In genomic region chr5:171606414-171607024, GRCh38 we compare ENCODE assay signal across 12 cellular contexts.
DNase-seq lines count a peak whose midpoint lies in the region; ATAC-seq, FAIRE-seq and TF ChIP-seq lines count a peak whose summit lies in the region.
"Had no signal": no experiment of that assay in that cellular context is flagged by ENCODE, and none has a peak within 500 bp of the region (broad histone marks: within the 10 kb centered on the region; RNA-seq: fewer than 3 reads in every experiment).

No MANE protein-coding gene starts in this region.

- H3K27ac ChIP-seq in HL-60 (replicated peaks) (no peak overlapping the region), WERI-Rb-1 (no peak overlapping the region), HepG2 (ENCODE audit: extremely low read length, insufficient read depth, low read length) (no peak overlapping the region)
- H3K27ac ChIP-seq: uterus had no signal

- no peak for TF ChIP-seq POLR2A in HepG2 (IDR thresholded peaks at IDR 0.05; ENCODE audit: insufficient read depth in 1 of 2, low read depth in 2 of 2, low read length in 2 of 2)

- no peaks in the 10 kb centered on the region for H3K27me3 ChIP-seq in HL-60 (ENCODE audit: insufficient read depth, poor library complexity, severe bottlenecking)
- H3K27me3 ChIP-seq in WERI-Rb-1 (ENCODE audit: insufficient read depth, low read depth, severe bottlenecking), result no peaks in the 10 kb centered on the region
- no peaks in the 10 kb centered on the region for H3K27me3 ChIP-seq in HepG2 (ENCODE audit: control insufficient read depth in 1 of 2, insufficient read depth in 2 of 2, low read length in 2 of 2)
- H3K27me3 ChIP-seq: uterus had no signal

- intact Hi-C loops in HepG2 (cut with micrococcal nuclease; ENCODE audit: unreplicated experiment), result no loop called here

- TF ChIP-seq CTCF in D721Med (IDR thresholded peaks at IDR 0.05; ENCODE audit: insufficient read depth, missing control alignments) (peak; percentile 7), HL-60 (IDR thresholded peaks at IDR 0.05; ENCODE audit: insufficient read depth, low read length) (peak; percentile 16), WERI-Rb-1 (IDR thresholded peaks at IDR 0.05; ENCODE audit: low read depth, low read length) (peak; percentile 59), HepG2 (CRISPR knock-in tag; IDR thresholded peaks at IDR 0.05) (0 out of 2 replicates have a peak, but pooled peaks have one; percentile 34)

- H3K4me3 ChIP-seq in HL-60 (replicated peaks; ENCODE audit: insufficient read depth, low read length) (no peak overlapping the region), WERI-Rb-1 (ENCODE audit: low read depth, low read length) (no peak overlapping the region), HepG2 (replicated peaks in 1 of 3; ENCODE audit: insufficient read depth in 1 of 3, low read depth in 2 of 3, low read length in 3 of 3) (no peak overlapping the region)
- H3K4me3 ChIP-seq: uterus had no signal

- H4K20me1 ChIP-seq in HepG2 (ENCODE audit: insufficient read depth, low read length), result no peaks in the 10 kb centered on the region

- no peaks in the 10 kb centered on the region for H3K79me2 ChIP-seq in HepG2 (ENCODE audit: insufficient read depth, low read length)

- DNase-seq in D721Med (ENCODE audit: insufficient read length, low spot score) (no peak), HL-60 (ENCODE audit: low read depth in 1 of 2, low spot score in 1 of 2) (peak in 1 of 2 experiments; percentile 51), WERI-Rb-1 (no peak), HepG2 (ENCODE audit: low spot score) (no peak), NOMO-1 (lab: John Stamatoyannopoulos, UW; ENCODE audit: unreplicated experiment in 2 of 2) (no peak), epidermal melanocyte (ENCODE audit: insufficient read length, low spot score) (no peak)
- DNase-seq: activated CD4-positive, alpha-beta T cell treated with anti-CD3 and anti-CD28 coated beads, Interleukin-2, amount 50 U/mL, for 48 hours; cortex of kidney; NCI-H510A; uterus had no signal

- no TSS peak for BruUV-seq in HepG2 (replicated peaks; lab: Mats Ljungman, UMichigan)

- no peak overlapping the region for H2AFZ ChIP-seq in HepG2 (ENCODE audit: low read length)

- TF ChIP-seq RAD21 in HepG2 (CRISPR knock-in tag; IDR thresholded peaks at IDR 0.05), result no peak

- POLR2A ChIA-PET in HepG2 (lab: Yijun Ruan, JAX), result no interaction called here

- CTCF ChIA-PET in HepG2 (lab: Yijun Ruan, JAX; ENCODE audit: low intra/inter-chr PET ratio, low total read pairs), result no interaction called here

- H3K4me1 ChIP-seq in HepG2 (ENCODE audit: insufficient read depth, low read length), result no peaks in the 10 kb centered on the region
- H3K4me1 ChIP-seq: uterus had no signal

- H3K4me2 ChIP-seq in HepG2 (ENCODE audit: low read depth, low read length), result no peak overlapping the region

- in situ Hi-C loops in HepG2 (cut with HindIII; ENCODE audit: extremely low pct_ligation_motif_present, low pct_unique_long_range_greater_than_20kb), result no loop called here

- ATAC-seq in HepG2 (no peak), GM21360 (IDR thresholded peaks at IDR 0.05; ENCODE audit: unreplicated experiment) (no peak), HG03520 (IDR thresholded peaks at IDR 0.05; ENCODE audit: unreplicated experiment) (no peak)

- peaks cover 11% of the 10 kb centered on the region for H3K9me3 ChIP-seq in WERI-Rb-1 (ENCODE audit: severe bottlenecking)
- peaks cover 7% of the 10 kb centered on the region; the same call in 1 of the 2 replicates for H3K9me3 ChIP-seq in HepG2 (ENCODE audit: low read length)
- H3K9me3 ChIP-seq: uterus had no signal

- no peak for TF ChIP-seq EP300 in HepG2 (IDR thresholded peaks at IDR 0.05; ENCODE audit: low read depth in 2 of 2, low read length in 2 of 2)
- no peak for TF ChIP-seq EP300 in HepG2 (CRISPR knock-in tag; IDR thresholded peaks at IDR 0.05; ENCODE audit: borderline replicate concordance)

- H3K36me3 ChIP-seq in WERI-Rb-1, result no peaks in the 10 kb centered on the region
- no peaks in the 10 kb centered on the region for H3K36me3 ChIP-seq in HepG2 (replicated peaks in 1 of 2; ENCODE audit: control insufficient read depth in 1 of 2, insufficient read depth in 2 of 2, low read length in 2 of 2)
- H3K36me3 ChIP-seq: uterus had no signal

- H3K9ac ChIP-seq in HepG2 (ENCODE audit: insufficient read depth, low read depth, low read length), result no peak overlapping the region

- FAIRE-seq in D721Med (lab: Jason Lieb, UNC) (no peak), HepG2 (lab: Jason Lieb, UNC) (no peak)

TF ChIP-seq in HepG2, 621 proteins besides CTCF, POLR2A, EP300 and RAD21:
- TF ChIP-seq ZNF646 (CRISPR knock-in tag; IDR thresholded peaks at IDR 0.05) (peak; percentile 81), ZNF274 (CRISPR knock-in tag; IDR thresholded peaks at IDR 0.05) (no peak), MYNN (CRISPR knock-in tag; IDR thresholded peaks at IDR 0.05; ENCODE audit: low read depth) (no peak), ZNF605 (CRISPR knock-in tag; IDR thresholded peaks at IDR 0.05) (peak; percentile 96)
TF ChIP-seq in HepG2: peak in this region for 2.

Comparison
In these comparisons a context has a peak if more than half of its experiments do, and no peak if none do; other contexts are left out.
1. CTCF ChIP-seq: peak in every context shown above with its lines; median percentile 59 in WERI-Rb-1; 34 in HepG2; 16 in HL-60; 7 in D721Med.